In genomic region chr12:4615667-4616066, GRCh38 we compare ENCODE assay signal across 24 cellular contexts. TPM values are rescaled to one million over a fixed set of nuclear protein-coding genes. Genes with fewer than 3 reads are reported as not detected.
"Had no signal": no experiment of that assay in that cellular context is flagged by ENCODE, and none has a peak within 500 bp of the region (broad histone marks: within the 10 kb centered on the region; RNA-seq: fewer than 3 reads in every experiment).

No MANE protein-coding gene starts in this region.

- DNase-seq: activated CD4-positive, alpha-beta T cell treated with anti-CD3 and anti-CD28 coated beads, Interleukin-2, amount 10 ng/mL, durations not matched to agents 24 days and 14 days; activated CD4-positive, CD25-positive, alpha-beta regulatory T cell; activated CD8-positive, alpha-beta T cell treated with anti-CD3 and anti-CD28 coated beads for 36 hours; activated naive CD4-positive, alpha-beta T cell treated with anti-CD3 and anti-CD28 coated beads, Interleukin-2, amount 10 ng/mL, durations not matched to agents 7 days and 5 days; activated T-cell treated with anti-CD3 and anti-CD28 coated beads, Interleukin-2, amount 50 U/mL, for 1 hour; cerebellar nuclear complex; effector CD8-positive, alpha-beta T cell; islet precursor cell; lower lobe of right lung; occipital lobe; stimulated activated CD4-positive, alpha-beta T cell treated with anti-CD3 and anti-CD28 coated beads, Interleukin-12 subunit alpha, Interleukin-12 subunit beta, amount 100 ng/mL, for 4 hours; stimulated activated CD4-positive, alpha-beta T cell treated with anti-CD3 and anti-CD28 coated beads, Interleukin-1b, Interleukin-23, amount 100 ng/mL, for 48 hours; stimulated activated CD8-positive, alpha-beta memory T cell treated with anti-CD3 and anti-CD28 coated beads, Interleukin-4, amount 100 ng/mL, for 48 hours; stimulated activated naive CD4-positive, alpha-beta T cell; T-cell; trophoblast cell had no signal

- H3K9me3 ChIP-seq: gastroesophageal sphincter, lower lobe of right lung, prostate gland, right atrium auricular region, vagina had no signal

- H3K4me1 Mint-ChIP-seq: activated CD4-positive, alpha-beta T cell treated with anti-CD3 and anti-CD28 coated beads, Interleukin-2, amount 10 ng/mL, durations not matched to agents 24 days and 14 days; activated naive CD4-positive, alpha-beta T cell treated with anti-CD3 and anti-CD28 coated beads, Interleukin-2, amount 10 ng/mL, durations not matched to agents 7 days and 5 days; mesothelial cell of epicardium; nephron; T-cell had no signal

- H3K27ac Mint-ChIP-seq: activated CD4-positive, alpha-beta T cell treated with anti-CD3 and anti-CD28 coated beads, Interleukin-2, amount 10 ng/mL, durations not matched to agents 24 days and 14 days; activated CD8-positive, alpha-beta T cell treated with anti-CD3 and anti-CD28 coated beads for 36 hours; activated naive CD4-positive, alpha-beta T cell treated with anti-CD3 and anti-CD28 coated beads, Interleukin-2, amount 10 ng/mL, durations not matched to agents 7 days and 5 days; activated T-helper 2 cell treated with anti-CD3 and anti-CD28 coated beads, Interferon-gamma antibody, Interleukin-2, Interleukin-4, amounts not matched to agents 10 μg/mL and 5 μg/mL and 100 μg/mL, durations not matched to agents 14 hours and 24 hours and 36 hours; mesothelial cell of epicardium; nephron; T-cell had no signal

- H3K27me3 ChIP-seq: gastroesophageal sphincter, right atrium auricular region, vagina had no signal

- H3K9me3 Mint-ChIP-seq: activated CD4-positive, alpha-beta T cell treated with anti-CD3 and anti-CD28 coated beads, Interleukin-2, amount 10 ng/mL, durations not matched to agents 24 days and 14 days; activated CD8-positive, alpha-beta T cell treated with anti-CD3 and anti-CD28 coated beads for 36 hours; activated naive CD4-positive, alpha-beta T cell treated with anti-CD3 and anti-CD28 coated beads, Interleukin-2, amount 10 ng/mL, durations not matched to agents 7 days and 5 days; activated T-helper 2 cell treated with anti-CD3 and anti-CD28 coated beads, Interferon-gamma antibody, Interleukin-2, Interleukin-4, amounts not matched to agents 10 μg/mL and 5 μg/mL and 100 μg/mL, durations not matched to agents 14 hours and 24 hours and 36 hours; mesothelial cell of epicardium; nephron; T-cell had no signal

- H3K4me3 Mint-ChIP-seq: activated CD4-positive, alpha-beta T cell treated with anti-CD3 and anti-CD28 coated beads, Interleukin-2, amount 10 ng/mL, durations not matched to agents 24 days and 14 days; activated CD8-positive, alpha-beta T cell treated with anti-CD3 and anti-CD28 coated beads for 36 hours; activated naive CD4-positive, alpha-beta T cell treated with anti-CD3 and anti-CD28 coated beads, Interleukin-2, amount 10 ng/mL, durations not matched to agents 7 days and 5 days; mesothelial cell of epicardium; nephron; T-cell had no signal

- H3K4me1 ChIP-seq: gastroesophageal sphincter, lower lobe of right lung, prostate gland, right atrium auricular region, vagina had no signal

- ATAC-seq: activated CD8-positive, alpha-beta T cell treated with anti-CD3 and anti-CD28 coated beads for 36 hours; esophagus mucosa; gastroesophageal sphincter; lower lobe of right lung; T-cell had no signal

- H3K36me3 ChIP-seq: prostate gland had no signal

- H3K4me3 ChIP-seq: gastroesophageal sphincter, lower lobe of right lung, prostate gland, right atrium auricular region, vagina had no signal

- H3K27me3 Mint-ChIP-seq: activated CD4-positive, alpha-beta T cell treated with anti-CD3 and anti-CD28 coated beads, Interleukin-2, amount 10 ng/mL, durations not matched to agents 24 days and 14 days; activated CD8-positive, alpha-beta T cell treated with anti-CD3 and anti-CD28 coated beads for 36 hours; activated naive CD4-positive, alpha-beta T cell treated with anti-CD3 and anti-CD28 coated beads, Interleukin-2, amount 10 ng/mL, durations not matched to agents 7 days and 5 days; T-cell had no signal

- H3K27ac ChIP-seq: gastroesophageal sphincter, lower lobe of right lung, prostate gland, right atrium auricular region, vagina had no signal

RNA-seq across cellular contexts. Expression of gene AKAP3, which starts 33.2 kb away (rescaled TPM):
- total RNA-seq: vagina had no signal
